Comparison of ENCODE assay signal across 17 cellular contexts in the genomic region with DNA sequence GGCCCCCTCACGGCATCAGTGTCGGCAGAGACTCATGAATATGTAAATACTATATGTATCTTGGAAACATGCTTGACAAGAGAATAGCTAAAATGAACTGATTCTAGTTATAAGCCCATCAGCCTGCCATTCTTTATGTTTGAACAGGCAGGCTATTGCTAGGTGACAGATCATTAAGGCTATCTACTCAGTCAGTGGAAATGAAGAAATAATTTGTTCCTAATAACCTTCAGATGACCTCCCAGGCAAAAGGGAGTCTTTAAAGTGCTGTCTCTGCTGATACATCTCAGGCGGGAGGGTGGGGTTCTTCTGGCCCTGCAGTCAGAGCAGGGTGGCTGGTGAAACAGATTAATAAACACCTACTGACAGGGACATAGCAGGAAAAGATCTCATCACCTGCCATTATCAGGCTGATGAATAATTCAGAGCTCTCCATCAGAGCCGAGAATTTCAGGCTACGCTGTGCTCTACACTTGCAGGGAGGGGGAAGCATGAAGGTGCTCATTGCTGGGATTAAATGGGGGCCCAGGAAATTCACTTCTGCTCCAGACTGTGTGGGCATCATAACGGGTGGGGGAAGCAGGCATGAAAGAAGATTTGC.
"Had no signal": no experiment of that assay in that cellular context is flagged by ENCODE, and none has a peak within 500 bp of the region (broad histone marks: within the 10 kb centered on the region; RNA-seq: fewer than 3 reads in every experiment).

No MANE protein-coding gene starts in this region.

- H2AFZ ChIP-seq: parathyroid adenoma had no signal

- DNase-seq: effector memory CD4-positive, alpha-beta T cell; heart left ventricle; hippocampal formation; kidney glomerular epithelial cell; naive thymus-derived CD4-positive, alpha-beta T cell; occipital lobe; right lobe of liver; stimulated activated CD4-positive, alpha-beta T cell treated with anti-CD3 and anti-CD28 coated beads, Interleukin-2, amount 100 ng/mL, for 24 hours; stimulated activated CD4-positive, alpha-beta T cell treated with anti-CD3 and anti-CD28 coated beads, Interleukin-4, amount 100 ng/mL, for 4 hours; stimulated activated naive B cell treated with anti-CD40 and anti-IgM and Interleukin-4, amounts not matched to agents 10 μg/mL and 1 μg/mL and 100 μg/mL, for 72 hours; stimulated activated naive CD8-positive, alpha-beta T cell treated with anti-CD3 and anti-CD28 coated beads, Interleukin-15, amount 100 ng/mL, for 72 hours; testis had no signal

- H3K4me3 Mint-ChIP-seq: naive thymus-derived CD4-positive, alpha-beta T cell; neural crest cell; stimulated activated naive B cell treated with anti-CD40 and anti-IgM and Interleukin-4, amounts not matched to agents 10 μg/mL and 1 μg/mL and 100 μg/mL, for 72 hours; stimulated activated naive CD8-positive, alpha-beta T cell treated with anti-CD3 and anti-CD28 coated beads, Interleukin-15, amount 100 ng/mL, for 72 hours had no signal

- H3K27me3 ChIP-seq: heart left ventricle, right lobe of liver, testis, tibial nerve had no signal

- H3K36me3 Mint-ChIP-seq: naive thymus-derived CD4-positive, alpha-beta T cell; stimulated activated naive B cell treated with anti-CD40 and anti-IgM and Interleukin-4, amounts not matched to agents 10 μg/mL and 1 μg/mL and 100 μg/mL, for 72 hours had no signal

- H3K9me3 Mint-ChIP-seq: neural crest cell; stimulated activated naive B cell treated with anti-CD40 and anti-IgM and Interleukin-4, amounts not matched to agents 10 μg/mL and 1 μg/mL and 100 μg/mL, for 72 hours; stimulated activated naive CD8-positive, alpha-beta T cell treated with anti-CD3 and anti-CD28 coated beads, Interleukin-15, amount 100 ng/mL, for 72 hours had no signal

- H3K27ac ChIP-seq: heart left ventricle, parathyroid adenoma, prostate gland, right lobe of liver, testis, tibial nerve had no signal

- H3K27me3 Mint-ChIP-seq: naive thymus-derived CD4-positive, alpha-beta T cell; stimulated activated naive B cell treated with anti-CD40 and anti-IgM and Interleukin-4, amounts not matched to agents 10 μg/mL and 1 μg/mL and 100 μg/mL, for 72 hours; stimulated activated naive CD8-positive, alpha-beta T cell treated with anti-CD3 and anti-CD28 coated beads, Interleukin-15, amount 100 ng/mL, for 72 hours had no signal

- H3K4me1 Mint-ChIP-seq: naive thymus-derived CD4-positive, alpha-beta T cell; stimulated activated naive B cell treated with anti-CD40 and anti-IgM and Interleukin-4, amounts not matched to agents 10 μg/mL and 1 μg/mL and 100 μg/mL, for 72 hours; stimulated activated naive CD8-positive, alpha-beta T cell treated with anti-CD3 and anti-CD28 coated beads, Interleukin-15, amount 100 ng/mL, for 72 hours had no signal

- H3K4me1 ChIP-seq: heart left ventricle, parathyroid adenoma, prostate gland, right lobe of liver, testis, tibial nerve had no signal

- H3K27ac Mint-ChIP-seq: naive thymus-derived CD4-positive, alpha-beta T cell; stimulated activated naive B cell treated with anti-CD40 and anti-IgM and Interleukin-4, amounts not matched to agents 10 μg/mL and 1 μg/mL and 100 μg/mL, for 72 hours had no signal

- H3K36me3 ChIP-seq: heart left ventricle, prostate gland, right lobe of liver, tibial nerve had no signal

- H3K79me2 ChIP-seq: parathyroid adenoma had no signal

- H3K4me3 ChIP-seq: heart left ventricle, prostate gland, right lobe of liver, testis, tibial nerve had no signal

- ATAC-seq: esophagus mucosa; heart left ventricle; naive thymus-derived CD4-positive, alpha-beta T cell; right lobe of liver; stimulated activated naive B cell treated with anti-CD40 and anti-IgM and Interleukin-4, amounts not matched to agents 10 μg/mL and 1 μg/mL and 100 μg/mL, for 72 hours; stimulated activated naive CD8-positive, alpha-beta T cell treated with anti-CD3 and anti-CD28 coated beads, Interleukin-15, amount 100 ng/mL, for 72 hours had no signal
